Comparison of ENCODE assay signal across 8 cellular contexts in genomic region chr1:48470506-48470905, GRCh38. TPM values are rescaled to one million over a fixed set of nuclear protein-coding genes. Genes with fewer than 3 reads are reported as not detected.
DNase-seq lines count a peak whose midpoint lies in the region; ATAC-seq and TF ChIP-seq lines count a peak whose summit lies in the region.

No MANE protein-coding gene starts in this region.

- peak overlapping the region; percentile 82 for H3K27ac ChIP-seq in hepatocyte

- ATAC-seq in activated naive CD8-positive, alpha-beta T cell treated with anti-CD3 and anti-CD28 coated beads, Interleukin-2, amount 10 ng/mL, durations not matched to agents 7 days and 5 days (ENCODE audit: low read depth): no peak
- ATAC-seq in sciatic nerve: peak; percentile 41
- no peak for ATAC-seq in GM18867 (IDR thresholded peaks at IDR 0.05; ENCODE audit: unreplicated experiment)

- POLR2A ChIA-PET in activated naive CD8-positive, alpha-beta T cell treated with anti-CD3 and anti-CD28 coated beads, Interleukin-2, amount 10 ng/mL, durations not matched to agents 7 days and 5 days (lab: Charles Lee): interaction anchor here (1.1 kb wide), 1 partner anchor 235 kb away, joined by 4 read pairs; no protein-coding TSS in a partner anchor

- H3K27me3 Mint-ChIP-seq in HFFc6 (ENCODE audit: insufficient read depth): peaks cover 2% of the 10 kb centered on the region; the same call in 1 of the 2 replicates
- peaks cover 16% of the 10 kb centered on the region for H3K27me3 Mint-ChIP-seq in activated naive CD8-positive, alpha-beta T cell treated with anti-CD3 and anti-CD28 coated beads, Interleukin-2, amount 10 ng/mL, durations not matched to agents 7 days and 5 days

- H4K20me1 ChIP-seq in hepatocyte (ENCODE audit: insufficient read depth, poor library complexity, severe bottlenecking): no peaks in the 10 kb centered on the region

- intact Hi-C loops in sciatic nerve (cut with DNase I): no loop called here

- peak overlapping the region; percentile 81 for H3K4me2 ChIP-seq in hepatocyte

- 66% methylated on average over 6 of the region's 6 CpGs for WGBS in hepatocyte (ENCODE audit: low lambda C conversion rate, missing lambda C conversion rate)

- no peaks in the 10 kb centered on the region for H3K27me3 ChIP-seq in hepatocyte

- DNase-seq in HFFc6: no peak
- DNase-seq in activated naive CD8-positive, alpha-beta T cell treated with anti-CD3 and anti-CD28 coated beads, Interleukin-2, amount 10 ng/mL, durations not matched to agents 7 days and 5 days: no peak
- DNase-seq in hepatocyte (ENCODE audit: low spot score): no peak
- DNase-seq in sciatic nerve (ENCODE audit: low spot score): peak; percentile 65
- no peak for DNase-seq in activated CD8-positive, alpha-beta memory T cell treated with anti-CD3 and anti-CD28 coated beads for 24 hours
- no peak for DNase-seq in NCI-H1092 (lab: John Stamatoyannopoulos, UW)
- no peak for DNase-seq in GM20000 (ENCODE audit: low spot score)

- H3K9me2 ChIP-seq in hepatocyte (replicated peaks; ENCODE audit: insufficient read depth): no peaks in the 10 kb centered on the region

- TF ChIP-seq CTCF in HFFc6 (IDR thresholded peaks at IDR 0.05) (no peak), hepatocyte (IDR thresholded peaks at IDR 0.05; ENCODE audit: poor library complexity) (no peak), GM20000 (IDR thresholded peaks at IDR 0.05; ENCODE audit: extremely low read depth, missing control alignments) (no peak)

- no peaks in the 10 kb centered on the region for H3K9me3 ChIP-seq in hepatocyte (ENCODE audit: low read depth)

- peaks cover 33% of the 10 kb centered on the region for H3K4me1 Mint-ChIP-seq in HFFc6 (ENCODE audit: low read depth)
- peaks cover 12% of the 10 kb centered on the region for H3K4me1 Mint-ChIP-seq in activated naive CD8-positive, alpha-beta T cell treated with anti-CD3 and anti-CD28 coated beads, Interleukin-2, amount 10 ng/mL, durations not matched to agents 7 days and 5 days

- no peak overlapping the region for H3K4me3 ChIP-seq in hepatocyte

- peaks cover 3% of the 10 kb centered on the region for H3K79me2 ChIP-seq in hepatocyte

- H3K4me1 ChIP-seq in hepatocyte (ENCODE audit: insufficient read depth): peaks cover 12% of the 10 kb centered on the region

- H3K9me3 Mint-ChIP-seq in HFFc6: no peaks in the 10 kb centered on the region; the same call in 1 of the 2 replicates
- peaks cover 4% of the 10 kb centered on the region for H3K9me3 Mint-ChIP-seq in activated naive CD8-positive, alpha-beta T cell treated with anti-CD3 and anti-CD28 coated beads, Interleukin-2, amount 10 ng/mL, durations not matched to agents 7 days and 5 days

- H3K27ac Mint-ChIP-seq in HFFc6: peak overlapping the region; percentile 81; the same call in 1 of the 2 replicates
- H3K27ac Mint-ChIP-seq in activated naive CD8-positive, alpha-beta T cell treated with anti-CD3 and anti-CD28 coated beads, Interleukin-2, amount 10 ng/mL, durations not matched to agents 7 days and 5 days: no peak overlapping the region

- H3K36me3 ChIP-seq in hepatocyte (replicated peaks; ENCODE audit: insufficient read depth, low read depth): no peaks in the 10 kb centered on the region

- H3K4me3 Mint-ChIP-seq in HFFc6: peak overlapping the region; percentile 90
- peak overlapping the region; percentile 90 for H3K4me3 Mint-ChIP-seq in activated naive CD8-positive, alpha-beta T cell treated with anti-CD3 and anti-CD28 coated beads, Interleukin-2, amount 10 ng/mL, durations not matched to agents 7 days and 5 days

- no peaks in the 10 kb centered on the region for H3K36me3 Mint-ChIP-seq in HFFc6 (ENCODE audit: low read depth)
- H3K36me3 Mint-ChIP-seq in activated naive CD8-positive, alpha-beta T cell treated with anti-CD3 and anti-CD28 coated beads, Interleukin-2, amount 10 ng/mL, durations not matched to agents 7 days and 5 days: no peaks in the 10 kb centered on the region

- no peak overlapping the region for H2AFZ ChIP-seq in hepatocyte

RNA-seq across cellular contexts. Expression of gene SPATA6, which starts 1.5 kb away (rescaled TPM):
- 1 to 10 TPM in 5 of 6 experiments, under 1 TPM in 1; 0.31 to 4.0 (median 3.0) TPM for total RNA-seq in HFFc6 (2021; fragmentation: NEBNext Ultra II Directional; extraction: Animal tissue kit (Norgen Biotek cat#: 25700))
- total RNA-seq in activated naive CD8-positive, alpha-beta T cell treated with anti-CD3 and anti-CD28 coated beads, Interleukin-2, amount 10 ng/mL, durations not matched to agents 7 days and 5 days: 1 to 10 TPM in 1 of 2 experiments, under 1 TPM in 1; 0.83 to 1.9 TPM
- total RNA-seq in hepatocyte (4.5 and 5.5 TPM in 2 replicates), sciatic nerve (70.3 TPM)
- 3.4 and 4.3 TPM in 2 replicates for polyA plus RNA-seq in hepatocyte

Comparison
In these comparisons a context has a peak if more than half of its experiments do, and no peak if none do; other contexts are left out.
1. RNA of gene SPATA6, which starts 1.5 kb away (total RNA-seq): 70.3 TPM in sciatic nerve (single experiment); 4.5 to 5.5 TPM in hepatocyte, 0.31 to 4.0 TPM in HFFc6 and 0.83 to 1.9 TPM in activated naive CD8-positive, alpha-beta T cell treated with anti-CD3 and anti-CD28 coated beads, Interleukin-2, amount 10 ng/mL, durations not matched to agents 7 days and 5 days; every median in the first group is over 10 times any median in the second.